Comparison of ENCODE assay signal across 19 cellular contexts in the genomic region with DNA sequence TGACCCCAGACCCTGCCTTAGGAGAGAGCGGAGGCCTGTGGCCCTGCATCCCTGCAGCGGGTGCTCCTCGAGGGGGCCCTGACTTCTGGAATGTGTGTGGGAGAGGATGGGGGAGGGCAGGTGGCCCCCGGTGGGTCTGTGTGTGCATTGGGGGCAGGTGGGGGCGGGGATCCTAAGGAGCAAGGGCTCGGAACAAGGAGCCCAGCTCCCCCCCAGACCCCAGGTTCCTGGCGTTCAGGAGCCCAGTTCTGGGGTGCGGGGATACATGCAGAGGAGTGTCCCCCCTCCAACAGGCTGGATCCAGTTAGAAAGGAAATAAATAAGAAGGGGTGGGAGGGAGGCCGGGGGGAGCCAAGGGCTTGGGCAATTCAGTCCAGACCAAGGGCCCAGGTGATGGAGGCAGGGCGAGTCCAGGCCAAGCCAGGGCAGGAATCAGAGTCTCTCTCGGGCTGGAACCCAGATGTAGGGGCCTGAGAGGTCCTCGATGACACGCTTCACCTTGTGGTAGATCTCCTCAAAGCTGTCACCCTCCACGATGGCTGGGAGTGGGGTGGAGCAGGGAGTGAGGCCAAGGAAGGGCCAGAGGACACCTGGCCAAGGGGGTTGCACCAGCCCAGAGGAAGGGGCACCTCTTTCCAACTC. TPM values are rescaled to one million over a fixed set of nuclear protein-coding genes. Genes with fewer than 3 reads are reported as not detected.
DNase-seq lines count a peak whose midpoint lies in the region; FAIRE-seq and TF ChIP-seq lines count a peak whose summit lies in the region.
"Had no signal": no experiment of that assay in that cellular context is flagged by ENCODE, and none has a peak within 500 bp of the region (broad histone marks: within the 10 kb centered on the region; RNA-seq: fewer than 3 reads in every experiment).

No MANE protein-coding gene starts in this region.

- no peak overlapping the region for H3T11ph ChIP-seq in H9 (ENCODE audit: low read length)

- H2BK120ac ChIP-seq in H9 (ENCODE audit: low read depth, low read length, poor library complexity, severe bottlenecking) = no peak overlapping the region
- no peak overlapping the region for H2BK120ac ChIP-seq in neuronal stem cell (ENCODE audit: low read depth, low read length)

- H2AFZ ChIP-seq in H9 (ENCODE audit: low read length) = no peak overlapping the region
- H2AFZ ChIP-seq in neuronal stem cell (ENCODE audit: low read length) = no peak overlapping the region
- H2AFZ ChIP-seq: GM23248 had no signal

- no peaks in the 10 kb centered on the region for H3K9me3 Mint-ChIP-seq in H9
- H3K9me3 Mint-ChIP-seq in chondrocyte (ENCODE audit: low read depth) = no peaks in the 10 kb centered on the region
- H3K9me3 Mint-ChIP-seq: CD4-positive, alpha-beta T cell had no signal

- H3K9ac ChIP-seq in H9 (ENCODE audit: extremely low read depth, insufficient read length, low read length) (no peak overlapping the region), neuronal stem cell (ENCODE audit: low read depth, low read length, poor library complexity) (no peak overlapping the region)
- H3K9ac ChIP-seq: GM23248, KMS-11 had no signal

- no peaks in the 10 kb centered on the region for H4K20me1 ChIP-seq in H9 (ENCODE audit: control insufficient read depth, insufficient read depth, insufficient read length)

- WGBS in H9 (ENCODE audit: extremely low coverage, insufficient read length, low lambda C conversion rate) = no CpG with 5 or more reads among the region's 14 CpGs
- no CpG with 5 or more reads among the region's 14 CpGs for WGBS in neuronal stem cell (ENCODE audit: extremely low coverage in 2 of 2, insufficient read length in 2 of 2, insufficient replicate concordance in 1 of 2), 2 donors

- TF ChIP-seq POLR2A in GM12892 (IDR thresholded peaks at IDR 0.05; ENCODE audit: low read depth, low read length) (no peak), H54 (IDR thresholded peaks at IDR 0.05; ENCODE audit: low read depth, low read length) (no peak)

- H3K9me3 ChIP-seq in H9 (ENCODE audit: control insufficient read depth, low read depth, low read length) = no peaks in the 10 kb centered on the region
- H3K9me3 ChIP-seq in neuronal stem cell (replicated peaks in 1 of 2; ENCODE audit: control insufficient read depth in 2 of 2, insufficient read depth in 1 of 2, low read depth in 1 of 2, low read length in 2 of 2) = no peaks in the 10 kb centered on the region
- H3K9me3 ChIP-seq: Caco-2 had no signal

- H3K4me1 ChIP-seq in H9 (ENCODE audit: insufficient read depth, low read length) = no peaks in the 10 kb centered on the region
- H3K4me1 ChIP-seq in neuronal stem cell (ENCODE audit: control insufficient read depth in 2 of 2, insufficient read depth in 1 of 2, low read depth in 1 of 2, low read length in 2 of 2) = peaks cover 0 to 5% of the 10 kb centered on the region in 2 donors

- H3K23me2 ChIP-seq in H9 (ENCODE audit: insufficient read length, low read depth, low read length, poor library complexity, severe bottlenecking) = no peaks in the 10 kb centered on the region

- H3K4me3 ChIP-seq in neuronal stem cell (ENCODE audit: low read length in 2 of 2) = no peak overlapping the region
- H3K4me3 ChIP-seq: GM23248 had no signal

- H3K36me3 ChIP-seq in neuronal stem cell (replicated peaks in 1 of 2; ENCODE audit: control insufficient read depth in 2 of 2, insufficient read depth in 2 of 2, low read length in 2 of 2) = peaks cover 40 to 78% of the 10 kb centered on the region in 2 donors

- H3K23ac ChIP-seq in H9 (ENCODE audit: insufficient read length, low read depth, low read length) (no peak overlapping the region), neuronal stem cell (ENCODE audit: low read depth, low read length, poor library complexity) (no peak overlapping the region)

- H3K4me3 Mint-ChIP-seq in H9 (no peak overlapping the region), chondrocyte (ENCODE audit: unreplicated experiment) (no peak overlapping the region)
- H3K4me3 Mint-ChIP-seq: CD4-positive, alpha-beta T cell had no signal

- H4K91ac ChIP-seq in H9 (ENCODE audit: insufficient read length, low read depth, low read length) (no peak overlapping the region), neuronal stem cell (ENCODE audit: low read depth, low read length, poor library complexity) (no peak overlapping the region)

- no peaks in the 10 kb centered on the region for H3K27me3 ChIP-seq in H9 (ENCODE audit: insufficient read depth, low read length)
- H3K27me3 ChIP-seq in neuronal stem cell (ENCODE audit: control insufficient read depth in 3 of 3, insufficient read depth in 3 of 3, low read depth in 1 of 3, low read length in 3 of 3) = no peaks in the 10 kb centered on the region

- H2BK12ac ChIP-seq in H9 (ENCODE audit: insufficient read length, low read depth, low read length) (no peak overlapping the region), neuronal stem cell (ENCODE audit: low read length) (no peak overlapping the region)

- H3K18ac ChIP-seq in H9 (ENCODE audit: insufficient read length, low read depth, low read length) = no peak overlapping the region
- H3K18ac ChIP-seq in neuronal stem cell (ENCODE audit: low read length) = no peak overlapping the region

- H3K4ac ChIP-seq in H9 (ENCODE audit: low read depth, low read length) (no peak overlapping the region), neuronal stem cell (ENCODE audit: low read length) (no peak overlapping the region)

- no peak overlapping the region for H3K14ac ChIP-seq in H9 (ENCODE audit: insufficient read depth, low read length)
- H3K14ac ChIP-seq in neuronal stem cell (ENCODE audit: low read length) = no peak overlapping the region

- H3K56ac ChIP-seq in H9 (ENCODE audit: insufficient read length, low read depth, low read length) = no peak overlapping the region

- H2AK5ac ChIP-seq in H9 (ENCODE audit: insufficient read length, low read length) = no peak overlapping the region
- H2AK5ac ChIP-seq in neuronal stem cell (ENCODE audit: low read depth, low read length) = peak overlapping the region; percentile 56

- peak; percentile 13 for DNase-seq in GM12892 (ENCODE audit: insufficient read length)
- DNase-seq in H9 = peak; percentile 24
- DNase-seq in chondrocyte (ENCODE audit: low spot score) = peak; percentile 74
- no peak for DNase-seq in neuronal stem cell (ENCODE audit: low spot score)
- no peak for DNase-seq in NCI-H345 treated with DMSO at 0.1 percent for 48 hours (lab: John Stamatoyannopoulos, UW; ENCODE audit: unreplicated experiment)
- DNase-seq in H54 (ENCODE audit: insufficient read length, low spot score) = no peak
- no peak for DNase-seq in GM19239 (ENCODE audit: insufficient read length, low spot score)
- DNase-seq: AML-193; Caco-2; CD4-positive, alpha-beta T cell; DMS153; DMS79; GDM1; GM23248 had no signal

- TF ChIP-seq CTCF in H9 (conservative IDR thresholded peaks at IDR 0.05) (no peak), chondrocyte (IDR thresholded peaks at IDR 0.05) (no peak)

- H3K79me2 ChIP-seq in H9 (ENCODE audit: insufficient read depth, low read length) = no peaks in the 10 kb centered on the region

- no peak overlapping the region for H2BK15ac ChIP-seq in H9 (ENCODE audit: low read depth, low read length)
- H2BK15ac ChIP-seq in neuronal stem cell (ENCODE audit: low read length) = no peak overlapping the region

- H3K4me1 Mint-ChIP-seq in H9 (peaks cover 4 to 6% of the 10 kb centered on the region in 2 experiments; a peak in 1 of 4 replicates), chondrocyte (ENCODE audit: low read depth) (no peaks in the 10 kb centered on the region)

- H3K27me3 Mint-ChIP-seq in H9 (ENCODE audit: low read depth) (no peaks in the 10 kb centered on the region), chondrocyte (ENCODE audit: low read depth) (no peaks in the 10 kb centered on the region)
- H3K27me3 Mint-ChIP-seq: CD4-positive, alpha-beta T cell had no signal

- H4K5ac ChIP-seq in H9 (ENCODE audit: insufficient read length, low read depth, low read length) = no peak overlapping the region

- H2BK5ac ChIP-seq in H9 (ENCODE audit: insufficient read length, low read length) (no peak overlapping the region), neuronal stem cell (ENCODE audit: low read length) (no peak overlapping the region)

- no peak overlapping the region for H2BK20ac ChIP-seq in H9 (ENCODE audit: low read depth, low read length, poor library complexity, severe bottlenecking)

- H3K4me2 ChIP-seq in H9 (ENCODE audit: insufficient read depth, insufficient read length, low read length) (no peak overlapping the region), neuronal stem cell (ENCODE audit: insufficient read depth, low read length, poor library complexity, severe bottlenecking) (no peak overlapping the region)
- H3K4me2 ChIP-seq: KMS-11 had no signal

- H3K36me3 Mint-ChIP-seq in H9 (ENCODE audit: insufficient read depth in 1 of 3, low read depth in 3 of 3) (peaks cover 31 to 53% (median 44%) of the 10 kb centered on the region in 3 experiments), chondrocyte (ENCODE audit: low read depth) (peaks cover 25% of the 10 kb centered on the region)

- no peaks in the 10 kb centered on the region for H3K79me1 ChIP-seq in H9 (ENCODE audit: insufficient read depth, low read depth, low read length, poor library complexity, severe bottlenecking)
- H3K79me1 ChIP-seq in neuronal stem cell (ENCODE audit: low read depth, low read length) = peaks cover 3% of the 10 kb centered on the region

- no peak overlapping the region for H3K27ac Mint-ChIP-seq in H9
- H3K27ac Mint-ChIP-seq in chondrocyte (ENCODE audit: unreplicated experiment) = no peak overlapping the region
- H3K27ac Mint-ChIP-seq: CD4-positive, alpha-beta T cell had no signal

- FAIRE-seq in GM12892 (lab: Jason Lieb, UNC) (no peak), H54 (lab: Jason Lieb, UNC) (no peak), GM19239 (lab: Jason Lieb, UNC) (no peak)
- FAIRE-seq: A204.1, D721Med had no signal

- H3K27ac ChIP-seq in H9 (ENCODE audit: insufficient read length, low read depth, low read length) (no peak overlapping the region), neuronal stem cell (replicated peaks; ENCODE audit: low read length) (no peak overlapping the region)
- H3K27ac ChIP-seq: C4-2B, GM23248, KMS-11 had no signal

- H4K8ac ChIP-seq in H9 (replicated peaks; ENCODE audit: insufficient read length, low read depth, low read length) = no peak overlapping the region
- H4K8ac ChIP-seq in neuronal stem cell (ENCODE audit: low read depth, low read length) = no peak overlapping the region

RNA-seq across cellular contexts. Expression of gene ASGR1, which starts 11.2 kb away (rescaled TPM):
- polyA plus RNA-seq in GM12892 (2012; ENCODE audit: missing spikeins) = not detected
- 5.2 and 5.9 TPM in 2 replicates for total RNA-seq in H9 (2021)
- 0.46 to 1.9 TPM (median 0.97 TPM) in 3 replicates for total RNA-seq in chondrocyte
- 9.1 TPM for polyA plus RNA-seq in neuronal stem cell (2013, experiment 1 of 2)
- 9.6 TPM for polyA plus RNA-seq in neuronal stem cell (2013, experiment 2 of 2)
- total RNA-seq: HT-29 had no signal

RNA-seq across cellular contexts. Expression of gene DLG4, which starts 29.2 kb away (rescaled TPM):
- 2.1 TPM for polyA plus RNA-seq in GM12892 (2012; ENCODE audit: missing spikeins)
- 38.2 and 38.3 TPM in 2 replicates for total RNA-seq in H9 (2021)
- 28.3 to 34.4 TPM (median 31.3 TPM) in 3 replicates for total RNA-seq in chondrocyte
- 52.7 TPM for polyA plus RNA-seq in neuronal stem cell (2013, experiment 1 of 2)
- 51.9 TPM for polyA plus RNA-seq in neuronal stem cell (2013, experiment 2 of 2)

RNA-seq across cellular contexts. Expression of gene ACADVL, which starts 29.3 kb away (rescaled TPM):
- polyA plus RNA-seq in GM12892 (2012; ENCODE audit: missing spikeins) = 223 TPM
- 272 and 283 TPM in 2 replicates for total RNA-seq in H9 (2021)
- 427 to 584 TPM (median 454 TPM) in 3 replicates for total RNA-seq in chondrocyte
- 270 TPM for polyA plus RNA-seq in neuronal stem cell (2013, experiment 1 of 2)
- polyA plus RNA-seq in neuronal stem cell (2013, experiment 2 of 2) = 258 TPM

RNA-seq across cellular contexts. Expression of gene DVL2, which starts 43.9 kb away (rescaled TPM):
- polyA plus RNA-seq in GM12892 (2012; ENCODE audit: missing spikeins) = 29.3 TPM
- total RNA-seq in H9 (2021) (82.9 and 84.1 TPM in 2 replicates), chondrocyte (58.8 to 65.2 TPM (median 59.5 TPM) in 3 replicates)
- 50.9 TPM for polyA plus RNA-seq in neuronal stem cell (2013, experiment 1 of 2)
- 48.6 TPM for polyA plus RNA-seq in neuronal stem cell (2013, experiment 2 of 2)

RNA-seq across cellular contexts. Expression of gene PHF23, which starts 48.9 kb away (rescaled TPM):
- polyA plus RNA-seq in GM12892 (2012; ENCODE audit: missing spikeins) = 20.0 TPM
- total RNA-seq in H9 (2021) (105 and 110 TPM in 2 replicates), chondrocyte (49.5 to 57.8 TPM (median 53.1 TPM) in 3 replicates)
- 84.8 TPM for polyA plus RNA-seq in neuronal stem cell (2013, experiment 1 of 2)
- polyA plus RNA-seq in neuronal stem cell (2013, experiment 2 of 2) = 83.7 TPM

Comparison
In these comparisons a context has a peak if more than half of its experiments do, and no peak if none do; other contexts are left out.
1. DNase-seq: peak in GM12892 (single experiment), H9 (single experiment) and chondrocyte (single experiment); none in neuronal stem cell (single experiment), NCI-H345 treated with DMSO at 0.1 percent for 48 hours (single experiment), H54 (single experiment) and GM19239 (single experiment).